ENCODE assay signal across 11 cellular contexts in the genomic region with DNA sequence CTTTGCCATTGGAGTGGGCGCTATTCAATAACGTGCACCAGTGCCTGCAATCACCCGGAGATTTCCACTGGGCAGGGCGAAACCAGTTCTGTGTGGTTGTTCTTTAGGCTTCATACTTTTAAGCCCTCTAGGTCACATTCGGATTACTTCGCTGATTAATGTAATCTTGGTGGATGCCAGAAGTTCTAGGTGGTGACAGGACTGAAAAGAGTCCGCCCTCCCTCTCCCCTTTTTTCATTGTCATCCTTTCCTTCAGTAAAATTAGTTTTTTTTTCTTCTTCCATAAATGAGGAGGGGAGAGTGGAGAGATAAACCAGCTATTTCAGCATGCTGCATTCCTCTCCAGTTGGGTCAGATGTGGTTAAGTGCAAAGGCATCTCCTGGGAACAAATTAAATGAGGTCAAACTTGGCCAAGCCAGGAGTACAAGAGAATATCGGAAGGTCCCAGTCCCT. TPM values are rescaled to one million over a fixed set of nuclear protein-coding genes. Genes with fewer than 3 reads are reported as not detected.
DNase-seq lines count a peak whose midpoint lies in the region; ATAC-seq and TF ChIP-seq lines count a peak whose summit lies in the region.
"Had no signal": no experiment of that assay in that cellular context is flagged by ENCODE, and none has a peak within 500 bp of the region (broad histone marks: within the 10 kb centered on the region; RNA-seq: fewer than 3 reads in every experiment).

No MANE protein-coding gene starts in this region.

- no peaks in the 10 kb centered on the region for H3K36me3 Mint-ChIP-seq in nephron progenitor cell (ENCODE audit: low read depth)
- H3K36me3 Mint-ChIP-seq: activated naive CD4-positive, alpha-beta T cell treated with anti-CD3 and anti-CD28 coated beads, Interleukin-2, amount 50 U/mL, for 72 hours; stimulated activated memory B cell treated with anti-CD40 and anti-IgM and Interleukin-4, amounts not matched to agents 10 μg/mL and 1 μg/mL and 100 μg/mL, for 72 hours had no signal

- no peak overlapping the region for H3K27ac ChIP-seq in RWPE2 (ENCODE audit: poor library complexity, severe bottlenecking)
- H3K27ac ChIP-seq: SJCRH30 had no signal

- peak; percentile 73 for DNase-seq in BJ (ENCODE audit: low read depth)
- DNase-seq in RWPE2 (ENCODE audit: low spot score): no peak
- peak; percentile 88 to 93 for DNase-seq in foreskin fibroblast
- no peak for DNase-seq in omental fat pad (ENCODE audit: low spot score)
- DNase-seq in nephron progenitor cell: no peak
- DNase-seq in SW 1271 (lab: John Stamatoyannopoulos, UW): no peak

- H3K4me3 Mint-ChIP-seq in nephron progenitor cell: no peak overlapping the region
- H3K4me3 Mint-ChIP-seq: stimulated activated memory B cell treated with anti-CD40 and anti-IgM and Interleukin-4, amounts not matched to agents 10 μg/mL and 1 μg/mL and 100 μg/mL, for 72 hours had no signal

- TF ChIP-seq CTCF in BJ (IDR thresholded peaks at IDR 0.05; ENCODE audit: insufficient read depth, low read depth, low read length) (no peak), RWPE2 (IDR thresholded peaks at IDR 0.05; ENCODE audit: poor library complexity, severe bottlenecking) (no peak), foreskin fibroblast (IDR thresholded peaks at IDR 0.05; ENCODE audit: low read depth, low read length) (no peak), omental fat pad (IDR thresholded peaks at IDR 0.05) (no peak), nephron progenitor cell (IDR thresholded peaks at IDR 0.05) (no peak)

- CTCF ChIA-PET in BJ (lab: Yijun Ruan, JAX): interaction anchor here (1.0 to 1.3 kb wide), 2 partner anchors 21 to 537 kb away, joined by 3 to 4 read pairs; no protein-coding TSS in a partner anchor

- peaks cover 3% of the 10 kb centered on the region for H3K4me1 ChIP-seq in RWPE2 (ENCODE audit: insufficient read depth, poor library complexity, severe bottlenecking)
- H3K4me1 ChIP-seq: SJCRH30 had no signal

- POLR2A ChIA-PET in BJ (lab: Charles Lee): interaction anchor here (0.7 kb wide), 1 partner anchor 520 kb away, joined by 3 read pairs; no protein-coding TSS in a partner anchor

- H3K36me3 ChIP-seq in BJ (ENCODE audit: control insufficient read depth, insufficient read depth, low read length): no peaks in the 10 kb centered on the region
- no peaks in the 10 kb centered on the region for H3K36me3 ChIP-seq in RWPE2 (ENCODE audit: low read depth)
- H3K36me3 ChIP-seq: SJCRH30 had no signal

- H3K4me1 Mint-ChIP-seq in nephron progenitor cell: no peaks in the 10 kb centered on the region
- H3K4me1 Mint-ChIP-seq: stimulated activated memory B cell treated with anti-CD40 and anti-IgM and Interleukin-4, amounts not matched to agents 10 μg/mL and 1 μg/mL and 100 μg/mL, for 72 hours had no signal

- no peaks in the 10 kb centered on the region for H3K9me3 Mint-ChIP-seq in nephron progenitor cell
- H3K9me3 Mint-ChIP-seq: activated naive CD4-positive, alpha-beta T cell treated with anti-CD3 and anti-CD28 coated beads, Interleukin-2, amount 50 U/mL, for 72 hours; stimulated activated memory B cell treated with anti-CD40 and anti-IgM and Interleukin-4, amounts not matched to agents 10 μg/mL and 1 μg/mL and 100 μg/mL, for 72 hours had no signal

- no peaks in the 10 kb centered on the region for H3K27me3 Mint-ChIP-seq in nephron progenitor cell (ENCODE audit: low read depth, poor library complexity)

- H3K27ac Mint-ChIP-seq in nephron progenitor cell: no peak overlapping the region
- H3K27ac Mint-ChIP-seq: stimulated activated memory B cell treated with anti-CD40 and anti-IgM and Interleukin-4, amounts not matched to agents 10 μg/mL and 1 μg/mL and 100 μg/mL, for 72 hours had no signal

- no peaks in the 10 kb centered on the region for H3K27me3 ChIP-seq in BJ (ENCODE audit: control insufficient read depth, insufficient read depth, low read length)
- H3K27me3 ChIP-seq in RWPE2 (ENCODE audit: insufficient read depth, poor library complexity, severe bottlenecking): no peaks in the 10 kb centered on the region
- H3K27me3 ChIP-seq: SJCRH30 had no signal

- H3K4me3 ChIP-seq in BJ (ENCODE audit: low read depth, low read length) (peak overlapping the region; percentile 33), RWPE2 (ENCODE audit: severe bottlenecking) (no peak overlapping the region), foreskin fibroblast (ENCODE audit: low read depth in 1 of 2, low read length in 2 of 2) (peak overlapping the region; percentile 26 to 47)
- H3K4me3 ChIP-seq: SJCRH30 had no signal

- H3K9me3 ChIP-seq in RWPE2 (ENCODE audit: severe bottlenecking): no peaks in the 10 kb centered on the region
- H3K9me3 ChIP-seq: SJCRH30 had no signal

- ATAC-seq in RWPE2 (ENCODE audit: low read depth) (peak; percentile 60; the same call in 2 of the 3 replicates), omental fat pad (ENCODE audit: low FRiP score) (peak; percentile 96), HG03571 (IDR thresholded peaks at IDR 0.05; ENCODE audit: unreplicated experiment) (no peak), HG02623 (IDR thresholded peaks at IDR 0.05; ENCODE audit: unreplicated experiment) (no peak)
- ATAC-seq: stimulated activated memory B cell treated with anti-CD40 and anti-IgM and Interleukin-4, amounts not matched to agents 10 μg/mL and 1 μg/mL and 100 μg/mL, for 72 hours had no signal

RNA-seq across cellular contexts. Expression of gene SLC2A2, which starts 2.3 kb away (rescaled TPM):
- not detected in 2 replicates for polyA plus RNA-seq in BJ (2011; rRNA removed)
- not detected in 2 replicates for polyA minus RNA-seq in BJ (2011; rRNA and poly(A)+ RNA removed)
- not detected for total RNA-seq in omental fat pad
- total RNA-seq: activated naive CD4-positive, alpha-beta T cell treated with anti-CD3 and anti-CD28 coated beads, Interleukin-2, amount 50 U/mL, for 72 hours; SJCRH30 had no signal

Comparison
In these comparisons a context has a peak if more than half of its experiments do, and no peak if none do; other contexts are left out.
1. DNase-seq: peak in BJ (single experiment) and foreskin fibroblast (2 of 2); none in RWPE2 (single experiment), omental fat pad (single experiment), nephron progenitor cell (single experiment) and SW 1271 (0 of 2).
2. ATAC-seq: peak in RWPE2 (single experiment) and omental fat pad (single experiment); none in HG03571 (single experiment) and HG02623 (single experiment).